ENCODE assay signal across 1 cellular context in genomic region chr4:133775881-133776280, GRCh38.
TF ChIP-seq lines count a peak whose summit lies in the region.

No MANE protein-coding gene starts in this region.

TF ChIP-seq in GM23338, 12 proteins besides CTCF, POLR2A, EP300 and RAD21 (continued from another document):
- TF ChIP-seq CREB1 (CRISPR knock-in tag; IDR thresholded peaks at IDR 0.05; ENCODE audit: low read depth) (no peak), EZH2 (IDR thresholded peaks at IDR 0.05; ENCODE audit: low read depth, unreplicated experiment) (no peak), ZNF331 (CRISPR knock-in tag; IDR thresholded peaks at IDR 0.05; ENCODE audit: low read depth) (no peak), ZNF462 (CRISPR knock-in tag; IDR thresholded peaks at IDR 0.05) (no peak), ZNF114 (CRISPR knock-in tag; IDR thresholded peaks at IDR 0.05) (no peak), EZH2phosphoT487 (IDR thresholded peaks at IDR 0.05; ENCODE audit: unreplicated experiment) (no peak), NANOG (IDR thresholded peaks at IDR 0.05; ENCODE audit: borderline replicate concordance) (no peak)
- TF ChIP-seq, protein P1, sequence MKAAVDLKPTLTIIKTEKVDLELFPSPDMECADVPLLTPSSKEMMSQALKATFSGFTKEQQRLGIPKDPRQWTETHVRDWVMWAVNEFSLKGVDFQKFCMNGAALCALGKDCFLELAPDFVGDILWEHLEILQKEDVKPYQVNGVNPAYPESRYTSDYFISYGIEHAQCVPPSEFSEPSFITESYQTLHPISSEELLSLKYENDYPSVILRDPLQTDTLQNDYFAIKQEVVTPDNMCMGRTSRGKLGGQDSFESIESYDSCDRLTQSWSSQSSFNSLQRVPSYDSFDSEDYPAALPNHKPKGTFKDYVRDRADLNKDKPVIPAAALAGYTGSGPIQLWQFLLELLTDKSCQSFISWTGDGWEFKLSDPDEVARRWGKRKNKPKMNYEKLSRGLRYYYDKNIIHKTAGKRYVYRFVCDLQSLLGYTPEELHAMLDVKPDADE (IDR thresholded peaks at IDR 0.05), result no peak
TF ChIP-seq in GM23338: peak in this region for 0.
